Comparison of ENCODE assay signal across 1 cellular context in the genomic region with DNA sequence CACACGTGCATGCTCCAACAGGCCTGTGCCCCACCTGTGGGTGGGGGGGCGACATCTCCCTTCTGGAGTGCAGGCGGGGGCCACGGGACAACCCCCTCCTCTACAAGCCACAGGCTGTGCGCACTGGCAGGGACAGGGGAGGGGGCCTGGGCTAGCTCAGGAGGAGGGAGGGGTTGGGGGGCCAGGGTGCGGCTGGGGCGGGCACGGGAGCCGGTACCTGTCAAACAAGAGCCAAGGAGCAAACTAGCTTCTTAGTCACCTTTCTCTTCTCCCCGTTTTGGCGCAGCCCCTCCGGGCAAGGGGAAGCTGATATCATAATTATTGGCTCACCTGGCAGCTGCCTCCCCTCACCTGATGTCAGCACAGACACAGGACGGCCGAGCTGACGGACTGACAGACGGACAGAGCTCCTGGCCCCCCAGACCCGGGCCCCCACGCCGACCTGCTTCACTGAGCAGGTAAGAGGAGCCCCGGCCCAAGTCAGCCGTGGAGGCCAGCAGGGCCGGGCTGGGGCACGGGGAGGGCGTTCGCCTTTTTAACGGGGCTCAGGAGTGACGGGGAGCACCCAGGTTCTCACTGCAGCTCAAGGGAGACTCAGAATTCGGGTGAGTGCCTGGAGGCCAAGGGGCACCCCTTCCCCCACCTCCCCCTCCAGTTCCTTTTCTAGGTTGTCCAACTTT.
TF ChIP-seq lines count a peak whose summit lies in the region.

A gene with protein sequence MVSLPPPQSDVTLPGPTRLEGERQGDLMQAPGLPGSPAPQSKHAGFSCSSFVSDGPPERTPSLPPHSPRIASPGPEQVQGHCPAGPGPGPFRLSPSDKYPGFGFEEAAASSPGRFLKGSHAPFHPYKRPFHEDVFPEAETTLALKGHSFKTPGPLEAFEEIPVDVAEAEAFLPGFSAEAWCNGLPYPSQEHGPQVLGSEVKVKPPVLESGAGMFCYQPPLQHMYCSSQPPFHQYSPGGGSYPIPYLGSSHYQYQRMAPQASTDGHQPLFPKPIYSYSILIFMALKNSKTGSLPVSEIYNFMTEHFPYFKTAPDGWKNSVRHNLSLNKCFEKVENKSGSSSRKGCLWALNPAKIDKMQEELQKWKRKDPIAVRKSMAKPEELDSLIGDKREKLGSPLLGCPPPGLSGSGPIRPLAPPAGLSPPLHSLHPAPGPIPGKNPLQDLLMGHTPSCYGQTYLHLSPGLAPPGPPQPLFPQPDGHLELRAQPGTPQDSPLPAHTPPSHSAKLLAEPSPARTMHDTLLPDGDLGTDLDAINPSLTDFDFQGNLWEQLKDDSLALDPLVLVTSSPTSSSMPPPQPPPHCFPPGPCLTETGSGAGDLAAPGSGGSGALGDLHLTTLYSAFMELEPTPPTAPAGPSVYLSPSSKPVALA (plus strand): TSS at position 363 of the 680 bp plus-strand sequence. CDS start 17,622 bp downstream, outside the sequence.

TF ChIP-seq in GM23338, 12 proteins besides CTCF, POLR2A, EP300 and RAD21 (continued from another document):
- TF ChIP-seq STAT1 (IDR thresholded peaks at IDR 0.05; ENCODE audit: unreplicated experiment) (no peak), ZNF331 (CRISPR knock-in tag; IDR thresholded peaks at IDR 0.05; ENCODE audit: low read depth) (no peak)
- TF ChIP-seq, protein P1, sequence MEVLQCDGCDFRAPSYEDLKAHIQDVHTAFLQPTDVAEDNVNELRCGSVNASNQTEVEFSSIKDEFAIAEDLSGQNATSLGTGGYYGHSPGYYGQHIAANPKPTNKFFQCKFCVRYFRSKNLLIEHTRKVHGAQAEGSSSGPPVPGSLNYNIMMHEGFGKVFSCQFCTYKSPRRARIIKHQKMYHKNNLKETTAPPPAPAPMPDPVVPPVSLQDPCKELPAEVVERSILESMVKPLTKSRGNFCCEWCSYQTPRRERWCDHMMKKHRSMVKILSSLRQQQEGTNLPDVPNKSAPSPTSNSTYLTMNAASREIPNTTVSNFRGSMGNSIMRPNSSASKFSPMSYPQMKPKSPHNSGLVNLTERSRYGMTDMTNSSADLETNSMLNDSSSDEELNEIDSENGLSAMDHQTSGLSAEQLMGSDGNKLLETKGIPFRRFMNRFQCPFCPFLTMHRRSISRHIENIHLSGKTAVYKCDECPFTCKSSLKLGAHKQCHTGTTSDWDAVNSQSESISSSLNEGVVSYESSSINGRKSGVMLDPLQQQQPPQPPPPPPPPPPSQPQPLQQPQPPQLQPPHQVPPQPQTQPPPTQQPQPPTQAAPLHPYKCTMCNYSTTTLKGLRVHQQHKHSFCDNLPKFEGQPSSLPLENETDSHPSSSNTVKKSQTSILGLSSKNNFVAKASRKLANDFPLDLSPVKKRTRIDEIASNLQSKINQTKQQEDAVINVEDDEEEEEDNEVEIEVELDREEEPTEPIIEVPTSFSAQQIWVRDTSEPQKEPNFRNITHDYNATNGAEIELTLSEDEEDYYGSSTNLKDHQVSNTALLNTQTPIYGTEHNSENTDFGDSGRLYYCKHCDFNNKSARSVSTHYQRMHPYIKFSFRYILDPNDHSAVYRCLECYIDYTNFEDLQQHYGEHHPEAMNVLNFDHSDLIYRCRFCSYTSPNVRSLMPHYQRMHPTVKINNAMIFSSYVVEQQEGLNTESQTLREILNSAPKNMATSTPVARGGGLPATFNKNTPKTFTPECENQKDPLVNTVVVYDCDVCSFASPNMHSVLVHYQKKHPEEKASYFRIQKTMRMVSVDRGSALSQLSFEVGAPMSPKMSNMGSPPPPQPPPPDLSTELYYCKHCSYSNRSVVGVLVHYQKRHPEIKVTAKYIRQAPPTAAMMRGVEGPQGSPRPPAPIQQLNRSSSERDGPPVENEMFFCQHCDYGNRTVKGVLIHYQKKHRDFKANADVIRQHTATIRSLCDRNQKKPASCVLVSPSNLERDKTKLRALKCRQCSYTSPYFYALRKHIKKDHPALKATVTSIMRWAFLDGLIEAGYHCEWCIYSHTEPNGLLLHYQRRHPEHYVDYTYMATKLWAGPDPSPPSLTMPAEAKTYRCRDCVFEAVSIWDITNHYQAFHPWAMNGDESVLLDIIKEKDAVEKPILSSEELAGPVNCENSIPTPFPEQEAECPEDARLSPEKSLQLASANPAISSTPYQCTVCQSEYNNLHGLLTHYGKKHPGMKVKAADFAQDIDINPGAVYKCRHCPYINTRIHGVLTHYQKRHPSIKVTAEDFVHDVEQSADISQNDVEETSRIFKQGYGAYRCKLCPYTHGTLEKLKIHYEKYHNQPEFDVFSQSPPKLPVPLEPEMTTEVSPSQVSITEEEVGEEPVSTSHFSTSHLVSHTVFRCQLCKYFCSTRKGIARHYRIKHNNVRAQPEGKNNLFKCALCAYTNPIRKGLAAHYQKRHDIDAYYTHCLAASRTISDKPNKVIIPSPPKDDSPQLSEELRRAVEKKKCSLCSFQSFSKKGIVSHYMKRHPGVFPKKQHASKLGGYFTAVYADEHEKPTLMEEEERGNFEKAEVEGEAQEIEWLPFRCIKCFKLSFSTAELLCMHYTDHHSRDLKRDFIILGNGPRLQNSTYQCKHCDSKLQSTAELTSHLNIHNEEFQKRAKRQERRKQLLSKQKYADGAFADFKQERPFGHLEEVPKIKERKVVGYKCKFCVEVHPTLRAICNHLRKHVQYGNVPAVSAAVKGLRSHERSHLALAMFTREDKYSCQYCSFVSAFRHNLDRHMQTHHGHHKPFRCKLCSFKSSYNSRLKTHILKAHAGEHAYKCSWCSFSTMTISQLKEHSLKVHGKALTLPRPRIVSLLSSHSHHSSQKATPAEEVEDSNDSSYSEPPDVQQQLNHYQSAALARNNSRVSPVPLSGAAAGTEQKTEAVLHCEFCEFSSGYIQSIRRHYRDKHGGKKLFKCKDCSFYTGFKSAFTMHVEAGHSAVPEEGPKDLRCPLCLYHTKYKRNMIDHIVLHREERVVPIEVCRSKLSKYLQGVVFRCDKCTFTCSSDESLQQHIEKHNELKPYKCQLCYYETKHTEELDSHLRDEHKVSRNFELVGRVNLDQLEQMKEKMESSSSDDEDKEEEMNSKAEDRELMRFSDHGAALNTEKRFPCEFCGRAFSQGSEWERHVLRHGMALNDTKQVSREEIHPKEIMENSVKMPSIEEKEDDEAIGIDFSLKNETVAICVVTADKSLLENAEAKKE (CRISPR knock-in tag; IDR thresholded peaks at IDR 0.05): no peak
- TF ChIP-seq, protein P2, sequence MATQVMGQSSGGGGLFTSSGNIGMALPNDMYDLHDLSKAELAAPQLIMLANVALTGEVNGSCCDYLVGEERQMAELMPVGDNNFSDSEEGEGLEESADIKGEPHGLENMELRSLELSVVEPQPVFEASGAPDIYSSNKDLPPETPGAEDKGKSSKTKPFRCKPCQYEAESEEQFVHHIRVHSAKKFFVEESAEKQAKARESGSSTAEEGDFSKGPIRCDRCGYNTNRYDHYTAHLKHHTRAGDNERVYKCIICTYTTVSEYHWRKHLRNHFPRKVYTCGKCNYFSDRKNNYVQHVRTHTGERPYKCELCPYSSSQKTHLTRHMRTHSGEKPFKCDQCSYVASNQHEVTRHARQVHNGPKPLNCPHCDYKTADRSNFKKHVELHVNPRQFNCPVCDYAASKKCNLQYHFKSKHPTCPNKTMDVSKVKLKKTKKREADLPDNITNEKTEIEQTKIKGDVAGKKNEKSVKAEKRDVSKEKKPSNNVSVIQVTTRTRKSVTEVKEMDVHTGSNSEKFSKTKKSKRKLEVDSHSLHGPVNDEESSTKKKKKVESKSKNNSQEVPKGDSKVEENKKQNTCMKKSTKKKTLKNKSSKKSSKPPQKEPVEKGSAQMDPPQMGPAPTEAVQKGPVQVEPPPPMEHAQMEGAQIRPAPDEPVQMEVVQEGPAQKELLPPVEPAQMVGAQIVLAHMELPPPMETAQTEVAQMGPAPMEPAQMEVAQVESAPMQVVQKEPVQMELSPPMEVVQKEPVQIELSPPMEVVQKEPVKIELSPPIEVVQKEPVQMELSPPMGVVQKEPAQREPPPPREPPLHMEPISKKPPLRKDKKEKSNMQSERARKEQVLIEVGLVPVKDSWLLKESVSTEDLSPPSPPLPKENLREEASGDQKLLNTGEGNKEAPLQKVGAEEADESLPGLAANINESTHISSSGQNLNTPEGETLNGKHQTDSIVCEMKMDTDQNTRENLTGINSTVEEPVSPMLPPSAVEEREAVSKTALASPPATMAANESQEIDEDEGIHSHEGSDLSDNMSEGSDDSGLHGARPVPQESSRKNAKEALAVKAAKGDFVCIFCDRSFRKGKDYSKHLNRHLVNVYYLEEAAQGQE (IDR thresholded peaks at IDR 0.05; ENCODE audit: unreplicated experiment): no peak
